Comparison of ENCODE assay signal across 26 cellular contexts in the genomic region with DNA sequence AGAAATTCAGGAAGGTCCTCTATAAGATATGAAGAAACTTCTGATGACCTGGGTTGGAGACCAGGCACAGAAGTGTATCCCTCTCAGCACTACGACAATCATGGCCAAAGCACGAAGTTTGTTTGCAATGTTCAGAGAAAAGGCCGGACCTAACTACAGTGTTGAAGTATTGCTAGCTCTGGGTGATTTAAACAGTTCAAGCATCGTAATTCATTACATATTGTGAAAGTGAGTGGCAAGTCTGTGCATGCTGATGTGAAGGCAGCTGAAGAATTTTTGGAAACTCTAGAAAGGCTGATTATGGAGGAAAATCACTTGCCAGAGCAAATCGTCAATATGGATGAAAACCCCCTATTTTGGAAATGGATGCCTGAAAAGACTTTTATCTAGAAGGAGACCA.
DNase-seq lines count a peak whose midpoint lies in the region; ATAC-seq, FAIRE-seq and TF ChIP-seq lines count a peak whose summit lies in the region.
"Had no signal": no experiment of that assay in that cellular context is flagged by ENCODE, and none has a peak within 500 bp of the region (broad histone marks: within the 10 kb centered on the region; RNA-seq: fewer than 3 reads in every experiment).

No MANE protein-coding gene starts in this region.

- H2AFZ ChIP-seq in trophoblast cell (ENCODE audit: insufficient read depth, low read length, poor library complexity) = no peak overlapping the region
- no peak overlapping the region for H2AFZ ChIP-seq in HepG2 (ENCODE audit: low read length)

- no peak overlapping the region for H3K27ac Mint-ChIP-seq in activated naive CD8-positive, alpha-beta T cell treated with anti-CD3 and anti-CD28 coated beads, Interleukin-2, amount 50 U/mL, for 24 hours
- H3K27ac Mint-ChIP-seq: CD4-positive, alpha-beta memory T cell; HFFc6; IgD-negative memory B cell had no signal

- TF ChIP-seq EP300 in HepG2 (IDR thresholded peaks at IDR 0.05; ENCODE audit: low read depth in 2 of 2, low read length in 2 of 2) (no peak), HepG2 (CRISPR knock-in tag; IDR thresholded peaks at IDR 0.05; ENCODE audit: borderline replicate concordance) (no peak)

- H2BK12ac ChIP-seq in trophoblast cell (ENCODE audit: low read length) = no peak overlapping the region

- H3K36me3 ChIP-seq in trophoblast cell (ENCODE audit: control insufficient read depth in 1 of 2, insufficient read depth in 2 of 2, low read length in 2 of 2) = no peaks in the 10 kb centered on the region
- no peaks in the 10 kb centered on the region for H3K36me3 ChIP-seq in HepG2 (replicated peaks in 1 of 2; ENCODE audit: control insufficient read depth in 1 of 2, insufficient read depth in 2 of 2, low read length in 2 of 2)
- H3K36me3 ChIP-seq: HAP-1, SJCRH30 had no signal

- FAIRE-seq in HepG2 (lab: Jason Lieb, UNC) = no peak
- FAIRE-seq: RCC 7860 had no signal

- no peak overlapping the region for H3K4ac ChIP-seq in trophoblast cell (ENCODE audit: low read depth, low read length)

- H2BK120ac ChIP-seq in trophoblast cell (ENCODE audit: insufficient read depth, low read length, poor library complexity) = no peak overlapping the region

- H3K36me3 Mint-ChIP-seq in activated naive CD8-positive, alpha-beta T cell treated with anti-CD3 and anti-CD28 coated beads, Interleukin-2, amount 50 U/mL, for 24 hours (ENCODE audit: low read depth) = peaks cover 2% of the 10 kb centered on the region
- H3K36me3 Mint-ChIP-seq: CD4-positive, alpha-beta memory T cell had no signal

- TF ChIP-seq POLR2A in HepG2 (IDR thresholded peaks at IDR 0.05; ENCODE audit: insufficient read depth in 1 of 2, low read depth in 2 of 2, low read length in 2 of 2) = no peak

- H4K8ac ChIP-seq in trophoblast cell (ENCODE audit: low read depth, low read length) = no peak overlapping the region

- DNase-seq in HPDE6-E6E7 (ENCODE audit: extremely low spot score) (peak; percentile 27), amniotic epithelial cell (ENCODE audit: low read depth) (peak; percentile 23), trophoblast cell (peak; percentile 13 to 53), COLO668 (lab: John Stamatoyannopoulos, UW; ENCODE audit: unreplicated experiment) (no peak), HepG2 (ENCODE audit: low spot score) (no peak)
- no peak for DNase-seq in activated naive CD8-positive, alpha-beta T cell treated with anti-CD3 and anti-CD28 coated beads, Interleukin-2, amount 50 U/mL, for 24 hours
- DNase-seq: C1 segment of cervical spinal cord; CD4-positive, alpha-beta memory T cell; DMS79 treated with DMSO at 0.1 percent for 48 hours; GOT3; MV-4-11; NCI-H1105; NCI-H146; NCI-H1930; NCI-H2107; NCI-H524; NCI-H748 treated with DMSO at 0.1 percent for 48 hours; SJCRH30 had no signal

- TF ChIP-seq RAD21 in HepG2 (CRISPR knock-in tag; IDR thresholded peaks at IDR 0.05) = no peak

- intact Hi-C loops in HepG2 (cut with micrococcal nuclease; ENCODE audit: unreplicated experiment) = no loop called here

- H3K23ac ChIP-seq in trophoblast cell (ENCODE audit: low read length) = no peak overlapping the region

- H3K4me3 Mint-ChIP-seq in activated naive CD8-positive, alpha-beta T cell treated with anti-CD3 and anti-CD28 coated beads, Interleukin-2, amount 50 U/mL, for 24 hours = no peak overlapping the region
- H3K4me3 Mint-ChIP-seq: CD4-positive, alpha-beta memory T cell; HFFc6; IgD-negative memory B cell had no signal

- H3K9ac ChIP-seq in trophoblast cell (ENCODE audit: low read length) (no peak overlapping the region), HepG2 (ENCODE audit: insufficient read depth, low read depth, low read length) (no peak overlapping the region)

- H3K9me3 ChIP-seq in trophoblast cell (ENCODE audit: insufficient read depth, low read depth, low read length) = no peaks in the 10 kb centered on the region
- no peaks in the 10 kb centered on the region for H3K9me3 ChIP-seq in HepG2 (ENCODE audit: low read length)
- H3K9me3 ChIP-seq: HAP-1, SJCRH30 had no signal

- POLR2A ChIA-PET in HepG2 (lab: Yijun Ruan, JAX) = no interaction called here

- H3K4me3 ChIP-seq in trophoblast cell (ENCODE audit: low read depth, low read length) (no peak overlapping the region), HepG2 (replicated peaks in 1 of 3; ENCODE audit: insufficient read depth in 1 of 3, low read depth in 2 of 3, low read length in 3 of 3) (no peak overlapping the region)
- H3K4me3 ChIP-seq: HAP-1, SJCRH30 had no signal

- H3K4me2 ChIP-seq in trophoblast cell (ENCODE audit: low read length) (no peak overlapping the region), HepG2 (ENCODE audit: low read depth, low read length) (no peak overlapping the region)

- H4K91ac ChIP-seq in trophoblast cell (ENCODE audit: low read depth, low read length) = no peak overlapping the region

- TF ChIP-seq CTCF in HepG2 (CRISPR knock-in tag; IDR thresholded peaks at IDR 0.05) = no peak

- no peak overlapping the region for H2AK5ac ChIP-seq in trophoblast cell (ENCODE audit: low read length)

- BruUV-seq in HepG2 (replicated peaks; lab: Mats Ljungman, UMichigan) = no TSS peak

- H3K27me3 ChIP-seq in trophoblast cell (ENCODE audit: insufficient read depth, low read length) (no peaks in the 10 kb centered on the region), HepG2 (ENCODE audit: control insufficient read depth in 1 of 2, insufficient read depth in 2 of 2, low read length in 2 of 2) (no peaks in the 10 kb centered on the region)
- H3K27me3 ChIP-seq: SJCRH30 had no signal

- H3K79me1 ChIP-seq in trophoblast cell (ENCODE audit: low read length) = no peaks in the 10 kb centered on the region

- H4K20me1 ChIP-seq in HepG2 (ENCODE audit: insufficient read depth, low read length) = no peaks in the 10 kb centered on the region

- no CpG with 5 or more reads among the region's 5 CpGs for WGBS in trophoblast cell (ENCODE audit: extremely low coverage, insufficient coverage, insufficient read length)
- WGBS in HepG2 (ENCODE audit: low lambda C conversion rate) = 24% methylated on average over 5 of the region's 5 CpGs

- no peaks in the 10 kb centered on the region for H3K79me2 ChIP-seq in trophoblast cell (ENCODE audit: control insufficient read depth, insufficient read depth, low read length, poor library complexity)
- H3K79me2 ChIP-seq in HepG2 (ENCODE audit: insufficient read depth, low read length) = no peaks in the 10 kb centered on the region

- no peaks in the 10 kb centered on the region for H3K4me1 ChIP-seq in trophoblast cell (ENCODE audit: control insufficient read depth in 1 of 2, insufficient read depth in 2 of 2, low read length in 2 of 2)
- peaks cover 11% of the 10 kb centered on the region for H3K4me1 ChIP-seq in HepG2 (ENCODE audit: insufficient read depth, low read length)
- H3K4me1 ChIP-seq: HAP-1, SJCRH30 had no signal

- H3K4me1 Mint-ChIP-seq in activated naive CD8-positive, alpha-beta T cell treated with anti-CD3 and anti-CD28 coated beads, Interleukin-2, amount 50 U/mL, for 24 hours = no peaks in the 10 kb centered on the region
- H3K4me1 Mint-ChIP-seq: CD4-positive, alpha-beta memory T cell; IgD-negative memory B cell had no signal

- H3K27me3 Mint-ChIP-seq in activated naive CD8-positive, alpha-beta T cell treated with anti-CD3 and anti-CD28 coated beads, Interleukin-2, amount 50 U/mL, for 24 hours = peaks cover 5% of the 10 kb centered on the region

- ATAC-seq in esophagus mucosa (peak; percentile 70), GM21723 (IDR thresholded peaks at IDR 0.05; ENCODE audit: unreplicated experiment) (no peak), HepG2 (no peak)
- ATAC-seq in activated naive CD8-positive, alpha-beta T cell treated with anti-CD3 and anti-CD28 coated beads, Interleukin-2, amount 50 U/mL, for 24 hours = no peak
- ATAC-seq: Right ventricle myocardium inferior, SK-N-SH treated with all-trans-retinoic acid at 6 μM for 48 hours had no signal

- CTCF ChIA-PET in HepG2 (lab: Yijun Ruan, JAX; ENCODE audit: low intra/inter-chr PET ratio, low total read pairs) = no interaction called here

- H4K12ac ChIP-seq in trophoblast cell (ENCODE audit: low read depth, low read length) = no peak overlapping the region

- H3K14ac ChIP-seq in trophoblast cell (ENCODE audit: low read length) = no peak overlapping the region

- peaks cover 5% of the 10 kb centered on the region for H3K9me3 Mint-ChIP-seq in activated naive CD8-positive, alpha-beta T cell treated with anti-CD3 and anti-CD28 coated beads, Interleukin-2, amount 50 U/mL, for 24 hours

- H3K27ac ChIP-seq in trophoblast cell (ENCODE audit: low read depth, low read length) = no peak overlapping the region
- no peak overlapping the region for H3K27ac ChIP-seq in HepG2 (ENCODE audit: extremely low read length, insufficient read depth, low read length)
- H3K27ac ChIP-seq: SJCRH30 had no signal

- in situ Hi-C loops in HepG2 (cut with HindIII; ENCODE audit: extremely low pct_ligation_motif_present, low pct_unique_long_range_greater_than_20kb) = no loop called here

- no peak overlapping the region for H3K18ac ChIP-seq in trophoblast cell (ENCODE audit: low read length)

- no peak overlapping the region for H2BK5ac ChIP-seq in trophoblast cell (ENCODE audit: low read depth, low read length, poor library complexity)

TF ChIP-seq in HepG2, 621 proteins besides CTCF, POLR2A, EP300 and RAD21:
- no peak for TF ChIP-seq KMT2B (CRISPR knock-in tag; IDR thresholded peaks at IDR 0.05)
- TF ChIP-seq ZNF234 (CRISPR knock-in tag; conservative IDR thresholded peaks at IDR 0.05) = no peak
- no peak for TF ChIP-seq ZBTB8A (CRISPR knock-in tag; IDR thresholded peaks at IDR 0.05; ENCODE audit: borderline replicate concordance, low read depth)
- no peak for TF ChIP-seq ZNF333 (CRISPR knock-in tag; IDR thresholded peaks at IDR 0.05; ENCODE audit: borderline replicate concordance)
- no peak for TF ChIP-seq ZSCAN21 (CRISPR knock-in tag; IDR thresholded peaks at IDR 0.05; ENCODE audit: borderline replicate concordance)
- TF ChIP-seq ZNF251 (CRISPR knock-in tag; IDR thresholded peaks at IDR 0.05) = no peak
- TF ChIP-seq ZNF367 (CRISPR knock-in tag; IDR thresholded peaks at IDR 0.05; ENCODE audit: borderline replicate concordance) = no peak

Comparison
In these comparisons a context has a peak if more than half of its experiments do, and no peak if none do; other contexts are left out.
1. DNase-seq: peak in HPDE6-E6E7 (single experiment), amniotic epithelial cell (single experiment) and trophoblast cell (2 of 2); none in activated naive CD8-positive, alpha-beta T cell treated with anti-CD3 and anti-CD28 coated beads, Interleukin-2, amount 50 U/mL, for 24 hours (single experiment), COLO668 (single experiment) and HepG2 (single experiment).